In the genomic region with DNA sequence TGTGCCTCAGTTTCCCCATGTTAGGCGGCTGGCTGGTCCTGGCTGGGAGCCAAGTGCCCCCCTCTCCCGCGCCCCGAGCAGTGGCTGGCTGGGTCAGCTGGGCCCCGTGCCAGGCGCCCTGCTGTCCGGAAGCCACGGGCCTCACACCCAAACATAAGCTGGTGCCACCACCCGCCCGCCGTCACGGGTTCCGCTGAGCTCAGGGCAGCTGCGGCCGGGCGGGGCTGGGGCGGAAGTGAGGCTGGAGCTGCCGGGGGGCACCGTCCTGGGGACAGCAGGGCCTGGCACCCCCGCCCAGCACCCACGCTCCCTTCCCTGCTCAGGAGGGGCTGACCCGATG, we compare ENCODE assay signal across 12 cellular contexts. TPM values are rescaled to one million over a fixed set of nuclear protein-coding genes. Genes with fewer than 3 reads are reported as not detected.
DNase-seq lines count a peak whose midpoint lies in the region; ATAC-seq, FAIRE-seq and TF ChIP-seq lines count a peak whose summit lies in the region.
"Had no signal": no experiment of that assay in that cellular context is flagged by ENCODE, and none has a peak within 500 bp of the region (broad histone marks: within the 10 kb centered on the region; RNA-seq: fewer than 3 reads in every experiment).

No MANE protein-coding gene starts in this region.

- no peak for FAIRE-seq in HepG2 (lab: Jason Lieb, UNC)
- FAIRE-seq: A204.1, HTR-8/SVneo had no signal

- in situ Hi-C loops in HepG2 (cut with HindIII; ENCODE audit: extremely low pct_ligation_motif_present, low pct_unique_long_range_greater_than_20kb), result no loop called here
- in situ Hi-C loops in transverse colon (cut with MboI; ENCODE audit: low pct_ligation_motif_present in 1 of 4, low pct_unique_long_range_greater_than_20kb in 1 of 4, low sequenced_read_pairs in 3 of 4), result no loop called here

- intact Hi-C loops in HepG2 (cut with micrococcal nuclease; ENCODE audit: unreplicated experiment), result no loop called here
- intact Hi-C loops in transverse colon (cut with DNase I; ENCODE audit: low total_unique reads), result no loop called here

- H3K4me3 ChIP-seq in HepG2 (replicated peaks in 1 of 3; ENCODE audit: insufficient read depth in 1 of 3, low read depth in 2 of 3, low read length in 3 of 3) (no peak overlapping the region), transverse colon (no peak overlapping the region)

- BruUV-seq in HepG2 (replicated peaks; lab: Mats Ljungman, UMichigan), result no TSS peak

- TF ChIP-seq CTCF in HepG2 (CRISPR knock-in tag; IDR thresholded peaks at IDR 0.05) (no peak), transverse colon (IDR thresholded peaks at IDR 0.05) (no peak)

- H2AFZ ChIP-seq in HepG2 (ENCODE audit: low read length), result no peak overlapping the region

- ATAC-seq in HepG2 (no peak), HG02588 (IDR thresholded peaks at IDR 0.05; ENCODE audit: unreplicated experiment) (no peak), HG03571 (IDR thresholded peaks at IDR 0.05; ENCODE audit: unreplicated experiment) (no peak), GM19023 (IDR thresholded peaks at IDR 0.05; ENCODE audit: unreplicated experiment) (no peak)

- WGBS in HepG2 (ENCODE audit: low lambda C conversion rate), result no CpG with 5 or more reads among the region's 22 CpGs
- 42% methylated on average over 22 of the region's 22 CpGs; no CpG with 5 or more reads in 1 of the 2 donors for WGBS in transverse colon (ENCODE audit: low coverage in 1 of 2), 2 donors

- TF ChIP-seq EP300 in HepG2 (IDR thresholded peaks at IDR 0.05; ENCODE audit: low read depth in 2 of 2, low read length in 2 of 2) (no peak), HepG2 (CRISPR knock-in tag; IDR thresholded peaks at IDR 0.05; ENCODE audit: borderline replicate concordance) (no peak), transverse colon (IDR thresholded peaks at IDR 0.05; ENCODE audit: low read depth) (no peak)

- DNase-seq in NCI-H2029 (lab: John Stamatoyannopoulos, UW) (peak; percentile 20), NCI-H2029 treated with DMSO at 0.1 percent for 48 hours (lab: John Stamatoyannopoulos, UW) (no peak), anterior cingulate cortex (lab: John Stamatoyannopoulos, UW) (peak in 50 of 58 donors; percentile 18 to 94 (median 72)), HepG2 (ENCODE audit: low spot score) (no peak), transverse colon (peak; percentile 57)
- DNase-seq: activated CD8-positive, alpha-beta memory T cell treated with anti-CD3 and anti-CD28 coated beads, Interleukin-2, amount 50 U/mL, for 48 hours; NCI-H2227 treated with DMSO at 0.1 percent for 48 hours had no signal

- H3K9me3 ChIP-seq in HepG2 (ENCODE audit: low read length), result no peaks in the 10 kb centered on the region
- no peaks in the 10 kb centered on the region for H3K9me3 ChIP-seq in transverse colon

- no peak overlapping the region for H3K9ac ChIP-seq in HepG2 (ENCODE audit: insufficient read depth, low read depth, low read length)

- H3K4me2 ChIP-seq in HepG2 (ENCODE audit: low read depth, low read length), result no peak overlapping the region

- no peaks in the 10 kb centered on the region for H3K36me3 ChIP-seq in HepG2 (replicated peaks in 1 of 2; ENCODE audit: control insufficient read depth in 1 of 2, insufficient read depth in 2 of 2, low read length in 2 of 2)
- H3K36me3 ChIP-seq in transverse colon, result no peaks in the 10 kb centered on the region

- TF ChIP-seq POLR2A in HepG2 (IDR thresholded peaks at IDR 0.05; ENCODE audit: insufficient read depth in 1 of 2, low read depth in 2 of 2, low read length in 2 of 2) (no peak), transverse colon (IDR thresholded peaks at IDR 0.05) (no peak)

- no peak overlapping the region for H3K27ac ChIP-seq in HepG2 (ENCODE audit: extremely low read length, insufficient read depth, low read length)
- H3K27ac ChIP-seq in transverse colon, result no peak overlapping the region

- H4K20me1 ChIP-seq in HepG2 (ENCODE audit: insufficient read depth, low read length), result no peaks in the 10 kb centered on the region

- no peaks in the 10 kb centered on the region for H3K4me1 ChIP-seq in HepG2 (ENCODE audit: insufficient read depth, low read length)
- peaks cover 0 to 21% (median 5%) of the 10 kb centered on the region in 4 donors for H3K4me1 ChIP-seq in transverse colon

- CTCF ChIA-PET in HepG2 (lab: Yijun Ruan, JAX; ENCODE audit: low intra/inter-chr PET ratio, low total read pairs), result no interaction called here

- no peak for TF ChIP-seq RAD21 in HepG2 (CRISPR knock-in tag; IDR thresholded peaks at IDR 0.05)

- POLR2A ChIA-PET in HepG2 (lab: Yijun Ruan, JAX), result no interaction called here

- no peaks in the 10 kb centered on the region for H3K79me2 ChIP-seq in HepG2 (ENCODE audit: insufficient read depth, low read length)

- H3K27me3 ChIP-seq in HepG2 (ENCODE audit: control insufficient read depth in 1 of 2, insufficient read depth in 2 of 2, low read length in 2 of 2), result no peaks in the 10 kb centered on the region
- peaks cover 32% of the 10 kb centered on the region for H3K27me3 ChIP-seq in transverse colon

RNA-seq across cellular contexts. Expression of a gene that starts 19.3 kb away (rescaled TPM):
- not detected in 2 replicates for total RNA-seq in HepG2 (2016; rRNA removed; fragmentation: Illumina TruSeq; extraction: Trizol)
- not detected in 2 replicates for total RNA-seq in HepG2 (2016; cell fraction: cytosol; rRNA removed; fragmentation: Illumina TruSeq; extraction: Trizol; ENCODE audit: low read depth)
- total RNA-seq in HepG2 (2016; cell fraction: insoluble cytoplasmic fraction; rRNA removed; fragmentation: Illumina TruSeq; extraction: Trizol), result not detected in 2 replicates
- 0.03 TPM in 1 of 2 replicates, not detected in the other for total RNA-seq in HepG2 (2016; cell fraction: membrane; rRNA removed; fragmentation: Illumina TruSeq; extraction: Trizol)
- not detected in 2 replicates for total RNA-seq in HepG2 (2016; cell fraction: nucleus; rRNA removed; fragmentation: Illumina TruSeq; extraction: Trizol)
- polyA plus RNA-seq in HepG2 (2011; rRNA removed), result 0.01 and 0.05 TPM in 2 replicates
- 0.07 and 0.09 TPM in 2 replicates for polyA plus RNA-seq in HepG2 (2011; cell fraction: cytosol; rRNA removed)
- 0.19 and 0.24 TPM in 2 replicates for polyA plus RNA-seq in HepG2 (2011; cell fraction: nucleus; rRNA removed)
- 0.15 and 0.39 TPM in 2 replicates for polyA plus RNA-seq in HepG2 (2012)
- 0.07 TPM in 1 of 2 replicates, not detected in the other for polyA plus RNA-seq in HepG2 (2016; cell fraction: cytosol; fragmentation: Illumina TruSeq; extraction: Trizol; ENCODE audit: low read depth)
- not detected in 2 replicates for polyA plus RNA-seq in HepG2 (2016; cell fraction: insoluble cytoplasmic fraction; fragmentation: Illumina TruSeq; extraction: Trizol; ENCODE audit: low read depth)
- polyA plus RNA-seq in HepG2 (2016; cell fraction: membrane; fragmentation: Illumina TruSeq; extraction: Trizol; ENCODE audit: low read depth), result 0.05 TPM in 1 of 2 replicates, not detected in the other
- polyA plus RNA-seq in HepG2 (2016; cell fraction: nucleus; fragmentation: Illumina TruSeq; extraction: Trizol; ENCODE audit: insufficient read depth, low read depth), result not detected in 2 replicates
- polyA minus RNA-seq in HepG2 (2011; rRNA and poly(A)+ RNA removed; ENCODE audit: low replicate concordance), result 0.16 and 9.3 TPM in 2 replicates
- polyA minus RNA-seq in HepG2 (2011; cell fraction: cytosol; rRNA and poly(A)+ RNA removed), result not detected in 2 replicates
- polyA minus RNA-seq in HepG2 (2011; cell fraction: nucleus; rRNA and poly(A)+ RNA removed), result not detected in 2 replicates
- under 1 TPM in 3 of 4 donors, not detected in 1; 0.14 to 1.00 (median 0.64) TPM for total RNA-seq in transverse colon

RNA-seq across cellular contexts. Expression of a gene that starts 24.4 kb away (rescaled TPM):
- total RNA-seq in HepG2 (2016; rRNA removed; fragmentation: Illumina TruSeq; extraction: Trizol) (52.5 and 78.0 TPM in 2 replicates), transverse colon (100 to 1,000 TPM in 1 of 4 donors, 10 to 100 TPM in 3; 45.9 to 114 (median 63.9) TPM)
- 14.6 and 16.3 TPM in 2 replicates for total RNA-seq in HepG2 (2016; cell fraction: cytosol; rRNA removed; fragmentation: Illumina TruSeq; extraction: Trizol; ENCODE audit: low read depth)
- 49.1 and 82.6 TPM in 2 replicates for total RNA-seq in HepG2 (2016; cell fraction: insoluble cytoplasmic fraction; rRNA removed; fragmentation: Illumina TruSeq; extraction: Trizol)
- 30.6 and 32.9 TPM in 2 replicates for total RNA-seq in HepG2 (2016; cell fraction: membrane; rRNA removed; fragmentation: Illumina TruSeq; extraction: Trizol)
- 53.4 and 70.1 TPM in 2 replicates for total RNA-seq in HepG2 (2016; cell fraction: nucleus; rRNA removed; fragmentation: Illumina TruSeq; extraction: Trizol)
- 101 and 114 TPM in 2 replicates for polyA plus RNA-seq in HepG2 (2011; rRNA removed)
- polyA plus RNA-seq in HepG2 (2011; cell fraction: cytosol; rRNA removed), result 20.8 and 36.5 TPM in 2 replicates
- polyA plus RNA-seq in HepG2 (2011; cell fraction: nucleus; rRNA removed), result 255 and 333 TPM in 2 replicates
- polyA plus RNA-seq in HepG2 (2012), result 52.2 and 65.7 TPM in 2 replicates
- polyA plus RNA-seq in HepG2 (2016; cell fraction: cytosol; fragmentation: Illumina TruSeq; extraction: Trizol; ENCODE audit: low read depth), result 16.5 and 17.7 TPM in 2 replicates
- polyA plus RNA-seq in HepG2 (2016; cell fraction: insoluble cytoplasmic fraction; fragmentation: Illumina TruSeq; extraction: Trizol; ENCODE audit: low read depth), result 70.9 and 71.7 TPM in 2 replicates
- 34.9 and 37.3 TPM in 2 replicates for polyA plus RNA-seq in HepG2 (2016; cell fraction: membrane; fragmentation: Illumina TruSeq; extraction: Trizol; ENCODE audit: low read depth)
- polyA plus RNA-seq in HepG2 (2016; cell fraction: nucleus; fragmentation: Illumina TruSeq; extraction: Trizol; ENCODE audit: insufficient read depth, low read depth), result 138 and 146 TPM in 2 replicates
- polyA minus RNA-seq in HepG2 (2011; rRNA and poly(A)+ RNA removed; ENCODE audit: low replicate concordance), result 247 and 377 TPM in 2 replicates
- polyA minus RNA-seq in HepG2 (2011; cell fraction: cytosol; rRNA and poly(A)+ RNA removed), result 67.1 and 69.6 TPM in 2 replicates
- 37.9 and 42.3 TPM in 2 replicates for polyA minus RNA-seq in HepG2 (2011; cell fraction: nucleus; rRNA and poly(A)+ RNA removed)

RNA-seq across cellular contexts. Expression of a gene that starts 30.7 kb away (rescaled TPM):
- total RNA-seq in HepG2 (2016; rRNA removed; fragmentation: Illumina TruSeq; extraction: Trizol) (0.24 TPM in 1 of 2 replicates, not detected in the other), transverse colon (not detected)
- total RNA-seq in HepG2 (2016; cell fraction: cytosol; rRNA removed; fragmentation: Illumina TruSeq; extraction: Trizol; ENCODE audit: low read depth), result not detected in 2 replicates
- 0.09 TPM in 1 of 2 replicates, not detected in the other for total RNA-seq in HepG2 (2016; cell fraction: insoluble cytoplasmic fraction; rRNA removed; fragmentation: Illumina TruSeq; extraction: Trizol)
- total RNA-seq in HepG2 (2016; cell fraction: membrane; rRNA removed; fragmentation: Illumina TruSeq; extraction: Trizol), result 0.17 and 0.19 TPM in 2 replicates
- total RNA-seq in HepG2 (2016; cell fraction: nucleus; rRNA removed; fragmentation: Illumina TruSeq; extraction: Trizol), result not detected in 2 replicates
- polyA plus RNA-seq in HepG2 (2011; rRNA removed), result 0.07 TPM in 1 of 2 replicates, not detected in the other
- not detected in 2 replicates for polyA plus RNA-seq in HepG2 (2011; cell fraction: cytosol; rRNA removed)
- not detected in 2 replicates for polyA plus RNA-seq in HepG2 (2011; cell fraction: nucleus; rRNA removed)
- 0.09 and 0.27 TPM in 2 replicates for polyA plus RNA-seq in HepG2 (2012)
- polyA plus RNA-seq in HepG2 (2016; cell fraction: cytosol; fragmentation: Illumina TruSeq; extraction: Trizol; ENCODE audit: low read depth), result 0.08 and 0.16 TPM in 2 replicates
- not detected in 2 replicates for polyA plus RNA-seq in HepG2 (2016; cell fraction: insoluble cytoplasmic fraction; fragmentation: Illumina TruSeq; extraction: Trizol; ENCODE audit: low read depth)
- polyA plus RNA-seq in HepG2 (2016; cell fraction: membrane; fragmentation: Illumina TruSeq; extraction: Trizol; ENCODE audit: low read depth), result 0.13 TPM in 1 of 2 replicates, not detected in the other
- 0.33 TPM in 1 of 2 replicates, not detected in the other for polyA plus RNA-seq in HepG2 (2016; cell fraction: nucleus; fragmentation: Illumina TruSeq; extraction: Trizol; ENCODE audit: insufficient read depth, low read depth)
- polyA minus RNA-seq in HepG2 (2011; rRNA and poly(A)+ RNA removed; ENCODE audit: low replicate concordance), result not detected in 2 replicates
- polyA minus RNA-seq in HepG2 (2011; cell fraction: cytosol; rRNA and poly(A)+ RNA removed), result not detected in 2 replicates
- polyA minus RNA-seq in HepG2 (2011; cell fraction: nucleus; rRNA and poly(A)+ RNA removed), result not detected in 2 replicates

RNA-seq across cellular contexts. Expression of a gene that starts 36.6 kb away (rescaled TPM):
- total RNA-seq in HepG2 (2016; rRNA removed; fragmentation: Illumina TruSeq; extraction: Trizol) (136 and 309 TPM in 2 replicates), transverse colon (1,000 to 10,000 TPM in 3 of 4 donors, 100 to 1,000 TPM in 1; 909 to 2,228 (median 1,224) TPM)
- total RNA-seq in HepG2 (2016; cell fraction: cytosol; rRNA removed; fragmentation: Illumina TruSeq; extraction: Trizol; ENCODE audit: low read depth), result 81.8 and 84.4 TPM in 2 replicates
- total RNA-seq in HepG2 (2016; cell fraction: insoluble cytoplasmic fraction; rRNA removed; fragmentation: Illumina TruSeq; extraction: Trizol), result 114 and 317 TPM in 2 replicates
- total RNA-seq in HepG2 (2016; cell fraction: membrane; rRNA removed; fragmentation: Illumina TruSeq; extraction: Trizol), result 96.0 and 109 TPM in 2 replicates
- total RNA-seq in HepG2 (2016; cell fraction: nucleus; rRNA removed; fragmentation: Illumina TruSeq; extraction: Trizol), result 271 and 340 TPM in 2 replicates
- 754 and 1,057 TPM in 2 replicates for polyA plus RNA-seq in HepG2 (2011; rRNA removed)
- polyA plus RNA-seq in HepG2 (2011; cell fraction: cytosol; rRNA removed), result 595 and 749 TPM in 2 replicates
- polyA plus RNA-seq in HepG2 (2011; cell fraction: nucleus; rRNA removed), result 561 and 615 TPM in 2 replicates
- 926 and 933 TPM in 2 replicates for polyA plus RNA-seq in HepG2 (2012)
- polyA plus RNA-seq in HepG2 (2016; cell fraction: cytosol; fragmentation: Illumina TruSeq; extraction: Trizol; ENCODE audit: low read depth), result 148 and 149 TPM in 2 replicates
- 179 and 219 TPM in 2 replicates for polyA plus RNA-seq in HepG2 (2016; cell fraction: insoluble cytoplasmic fraction; fragmentation: Illumina TruSeq; extraction: Trizol; ENCODE audit: low read depth)
- 152 and 167 TPM in 2 replicates for polyA plus RNA-seq in HepG2 (2016; cell fraction: membrane; fragmentation: Illumina TruSeq; extraction: Trizol; ENCODE audit: low read depth)
- 760 and 837 TPM in 2 replicates for polyA plus RNA-seq in HepG2 (2016; cell fraction: nucleus; fragmentation: Illumina TruSeq; extraction: Trizol; ENCODE audit: insufficient read depth, low read depth)
- 426 and 707 TPM in 2 replicates for polyA minus RNA-seq in HepG2 (2011; rRNA and poly(A)+ RNA removed; ENCODE audit: low replicate concordance)
- 369 and 454 TPM in 2 replicates for polyA minus RNA-seq in HepG2 (2011; cell fraction: cytosol; rRNA and poly(A)+ RNA removed)
- 97.1 and 115 TPM in 2 replicates for polyA minus RNA-seq in HepG2 (2011; cell fraction: nucleus; rRNA and poly(A)+ RNA removed)

RNA-seq across cellular contexts. Expression of a gene that starts 54.0 kb away (rescaled TPM):
- total RNA-seq in HepG2 (2016; rRNA removed; fragmentation: Illumina TruSeq; extraction: Trizol) (18.5 and 34.0 TPM in 2 replicates), transverse colon (100 to 1,000 TPM in 2 of 4 donors, 10 to 100 TPM in 2; 88.6 to 148 (median 102) TPM)
- total RNA-seq in HepG2 (2016; cell fraction: cytosol; rRNA removed; fragmentation: Illumina TruSeq; extraction: Trizol; ENCODE audit: low read depth), result 60.7 and 62.9 TPM in 2 replicates
- 14.0 and 32.5 TPM in 2 replicates for total RNA-seq in HepG2 (2016; cell fraction: insoluble cytoplasmic fraction; rRNA removed; fragmentation: Illumina TruSeq; extraction: Trizol)
- 51.8 and 70.5 TPM in 2 replicates for total RNA-seq in HepG2 (2016; cell fraction: membrane; rRNA removed; fragmentation: Illumina TruSeq; extraction: Trizol)
- 20.4 and 26.7 TPM in 2 replicates for total RNA-seq in HepG2 (2016; cell fraction: nucleus; rRNA removed; fragmentation: Illumina TruSeq; extraction: Trizol)
- polyA plus RNA-seq in HepG2 (2011; rRNA removed), result 23.2 and 24.6 TPM in 2 replicates
- polyA plus RNA-seq in HepG2 (2011; cell fraction: cytosol; rRNA removed), result 21.4 and 33.6 TPM in 2 replicates
- 96.9 and 98.7 TPM in 2 replicates for polyA plus RNA-seq in HepG2 (2011; cell fraction: nucleus; rRNA removed)
- polyA plus RNA-seq in HepG2 (2012), result 47.4 and 51.2 TPM in 2 replicates
- polyA plus RNA-seq in HepG2 (2016; cell fraction: cytosol; fragmentation: Illumina TruSeq; extraction: Trizol; ENCODE audit: low read depth), result 83.7 and 90.8 TPM in 2 replicates
- 29.9 and 39.9 TPM in 2 replicates for polyA plus RNA-seq in HepG2 (2016; cell fraction: insoluble cytoplasmic fraction; fragmentation: Illumina TruSeq; extraction: Trizol; ENCODE audit: low read depth)
- polyA plus RNA-seq in HepG2 (2016; cell fraction: membrane; fragmentation: Illumina TruSeq; extraction: Trizol; ENCODE audit: low read depth), result 79.7 and 88.6 TPM in 2 replicates
- polyA plus RNA-seq in HepG2 (2016; cell fraction: nucleus; fragmentation: Illumina TruSeq; extraction: Trizol; ENCODE audit: insufficient read depth, low read depth), result 75.9 and 77.0 TPM in 2 replicates
- polyA minus RNA-seq in HepG2 (2011; rRNA and poly(A)+ RNA removed; ENCODE audit: low replicate concordance), result 10.7 and 26.6 TPM in 2 replicates
- polyA minus RNA-seq in HepG2 (2011; cell fraction: cytosol; rRNA and poly(A)+ RNA removed), result 18.3 and 21.9 TPM in 2 replicates
- 28.0 and 36.3 TPM in 2 replicates for polyA minus RNA-seq in HepG2 (2011; cell fraction: nucleus; rRNA and poly(A)+ RNA removed)

Comparison
In these comparisons a context has a peak if more than half of its experiments do, and no peak if none do; other contexts are left out.
1. DNase-seq: peak in NCI-H2029 (single experiment), anterior cingulate cortex (50 of 58) and transverse colon (single experiment); none in NCI-H2029 treated with DMSO at 0.1 percent for 48 hours (single experiment) and HepG2 (single experiment).